In the genomic region with DNA sequence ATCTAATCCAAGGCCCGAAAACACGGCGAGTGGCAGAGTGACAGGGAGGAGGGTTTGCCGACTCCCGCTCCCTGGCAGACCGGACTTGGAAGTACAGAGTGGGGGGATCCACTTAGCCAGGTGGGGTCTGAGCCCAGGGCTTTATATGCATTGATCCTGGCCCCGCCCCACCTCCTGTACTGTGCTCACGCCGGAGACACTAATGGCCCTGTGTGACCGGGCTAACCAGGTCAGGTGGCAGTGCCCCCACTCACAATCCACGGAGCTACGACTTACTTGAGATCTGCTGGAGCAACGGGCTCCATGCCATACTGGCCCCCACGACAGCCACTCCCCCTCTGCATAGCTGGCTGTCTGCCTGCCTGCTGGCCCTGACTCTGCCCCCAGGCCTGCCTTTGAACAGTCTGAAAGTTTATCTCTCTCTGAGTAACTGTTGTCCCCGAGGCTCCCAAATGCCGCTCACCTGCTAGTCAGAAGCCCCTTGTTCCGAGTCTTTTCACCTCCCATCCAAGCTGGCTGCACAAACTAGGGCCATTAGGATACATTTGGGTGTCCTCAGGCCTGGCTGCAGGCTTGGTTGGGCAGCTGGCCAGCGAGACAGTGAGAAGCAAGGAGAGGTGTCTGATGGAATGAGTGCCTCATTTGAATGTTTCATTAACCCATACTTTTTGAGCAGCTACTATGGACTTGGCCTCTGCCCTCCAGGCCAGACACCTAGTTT, we compare ENCODE assay signal across 19 cellular contexts. TPM values are rescaled to one million over a fixed set of nuclear protein-coding genes. Genes with fewer than 3 reads are reported as not detected.
DNase-seq lines count a peak whose midpoint lies in the region; ATAC-seq and TF ChIP-seq lines count a peak whose summit lies in the region.
"Had no signal": no experiment of that assay in that cellular context is flagged by ENCODE, and none has a peak within 500 bp of the region (broad histone marks: within the 10 kb centered on the region; RNA-seq: fewer than 3 reads in every experiment).

No MANE protein-coding gene starts in this region.

- no peak overlapping the region for H4K91ac ChIP-seq in IMR-90 (ENCODE audit: insufficient read depth, low read depth, low read length)

- no peak overlapping the region for H3K4me2 ChIP-seq in IMR-90 (ENCODE audit: low read depth, low read length)

- no peak overlapping the region for H2BK15ac ChIP-seq in IMR-90 (ENCODE audit: low read depth, low read length)

- TF ChIP-seq POLR2A in IMR-90 (IDR thresholded peaks at IDR 0.05; ENCODE audit: low read depth, low read length), result no peak

- H3K9me3 Mint-ChIP-seq in T-helper 2 cell treated with Interferon-gamma antibody and Interleukin-4, amounts not matched to agents 5 μg/mL and 100 μg/mL, for 36 hours, result no peaks in the 10 kb centered on the region
- H3K9me3 Mint-ChIP-seq: effector memory CD8-positive, alpha-beta T cell; stimulated activated naive CD8-positive, alpha-beta T cell treated with anti-CD3 and anti-CD28 coated beads, Interleukin-15, Interleukin-2, amounts not matched to agents 100 ng/mL and 50 ng/mL, for 24 hours had no signal

- H3K79me1 ChIP-seq in IMR-90 (ENCODE audit: low read depth in 1 of 2, low read length in 2 of 2), result no peaks in the 10 kb centered on the region

- POLR2A ChIA-PET in IMR-90 (lab: Charles Lee; ENCODE audit: unreplicated experiment), result no interaction called here

- no peaks in the 10 kb centered on the region for H3K36me3 ChIP-seq in IMR-90 (ENCODE audit: control insufficient read depth, insufficient read depth, low read length)
- H3K36me3 ChIP-seq: upper lobe of right lung had no signal

- intact Hi-C loops in IMR-90 (cut with micrococcal nuclease), result no loop called here

- no peak overlapping the region for H3K4me3 ChIP-seq in IMR-90 (ENCODE audit: insufficient read depth, low read depth, low read length)
- H3K4me3 ChIP-seq: K562, upper lobe of right lung had no signal

- H4K8ac ChIP-seq in IMR-90 (ENCODE audit: low read depth in 2 of 2, low read length in 2 of 2), result no peak overlapping the region

- no peak overlapping the region for H2BK20ac ChIP-seq in IMR-90 (ENCODE audit: low read depth, low read length)

- no peak overlapping the region for H3K27ac Mint-ChIP-seq in T-helper 2 cell treated with Interferon-gamma antibody and Interleukin-4, amounts not matched to agents 5 μg/mL and 100 μg/mL, for 36 hours
- H3K27ac Mint-ChIP-seq: stimulated activated naive CD8-positive, alpha-beta T cell treated with anti-CD3 and anti-CD28 coated beads, Interleukin-15, Interleukin-2, amounts not matched to agents 100 ng/mL and 50 ng/mL, for 24 hours had no signal

- CTCF ChIA-PET in IMR-90 (lab: Yijun Ruan, JAX), result no interaction called here

- no peak overlapping the region for H3K18ac ChIP-seq in IMR-90 (ENCODE audit: low read depth, low read length)

- no peak for TF ChIP-seq RAD21 in IMR-90 (IDR thresholded peaks at IDR 0.05; ENCODE audit: low read length)

- H2AK5ac ChIP-seq in IMR-90 (ENCODE audit: low read depth, low read length), result no peak overlapping the region

- TF ChIP-seq CTCF in IMR-90 (conservative IDR thresholded peaks at IDR 0.05; ENCODE audit: low read depth, low read length), result no peak

- no peak overlapping the region for H3K56ac ChIP-seq in IMR-90 (ENCODE audit: extremely low read depth, insufficient read depth, low read length)

- dilution Hi-C loops in IMR-90 (cut with HindIII; ENCODE audit: low sequenced_read_pairs, unreplicated experiment), result no loop called here

- no peaks in the 10 kb centered on the region for H3K36me3 Mint-ChIP-seq in T-helper 2 cell treated with Interferon-gamma antibody and Interleukin-4, amounts not matched to agents 5 μg/mL and 100 μg/mL, for 36 hours (ENCODE audit: low read depth)

- H2BK5ac ChIP-seq in IMR-90 (ENCODE audit: low read depth, low read length, poor library complexity, severe bottlenecking), result no peak overlapping the region

- in situ Hi-C loops in IMR-90 (cut with MboI; ENCODE audit: low sequenced_read_pairs), result no loop called here

- H2AFZ ChIP-seq in IMR-90 (replicated peaks; ENCODE audit: low read length, poor library complexity), result peak overlapping the region; percentile 4

- no peak overlapping the region for H3K27ac ChIP-seq in IMR-90 (ENCODE audit: insufficient read depth, low read length)
- H3K27ac ChIP-seq: HL-60, upper lobe of right lung had no signal

- peaks cover 48% of the 10 kb centered on the region for H3K27me3 ChIP-seq in IMR-90 (ENCODE audit: control insufficient read depth, insufficient read depth, low read length)
- H3K27me3 ChIP-seq: upper lobe of right lung had no signal

- no TSS peak for BruUV-seq in IMR-90 (replicated peaks; lab: Mats Ljungman, UMichigan)

- H3K9me3 ChIP-seq in IMR-90 (ENCODE audit: control insufficient read depth, insufficient read depth, low read length), result no peaks in the 10 kb centered on the region
- H3K9me3 ChIP-seq: upper lobe of right lung had no signal

- H3K9me1 ChIP-seq in IMR-90 (ENCODE audit: insufficient read depth, low read length), result 0 out of 2 replicates have a peak, but pooled peaks cover 5% of the 10 kb centered on the region

- WGBS in IMR-90 (ENCODE audit: extremely low coverage in 2 of 2, insufficient read length in 1 of 2), 2 experiments, result 68% methylated on average over 12 of the region's 18 CpGs; no CpG with 5 or more reads in 1 of the 2 experiments

- peaks cover 2% of the 10 kb centered on the region; the same call in 1 of the 2 replicates for H3K4me1 ChIP-seq in IMR-90 (ENCODE audit: control insufficient read depth, insufficient read depth, low read length)

- no peak overlapping the region for H2BK120ac ChIP-seq in IMR-90 (ENCODE audit: low read depth, low read length)

- H3K4ac ChIP-seq in IMR-90 (ENCODE audit: low read depth, low read length), result no peak overlapping the region

- no peak overlapping the region for H3K23ac ChIP-seq in IMR-90 (ENCODE audit: low read depth, low read length)

- H4K5ac ChIP-seq in IMR-90 (ENCODE audit: low read depth, low read length), result no peak overlapping the region

- H3K27me3 Mint-ChIP-seq in T-helper 2 cell treated with Interferon-gamma antibody and Interleukin-4, amounts not matched to agents 5 μg/mL and 100 μg/mL, for 36 hours (ENCODE audit: low read depth), result peaks cover 14% of the 10 kb centered on the region
- H3K27me3 Mint-ChIP-seq: stimulated activated naive CD8-positive, alpha-beta T cell treated with anti-CD3 and anti-CD28 coated beads, Interleukin-15, Interleukin-2, amounts not matched to agents 100 ng/mL and 50 ng/mL, for 24 hours had no signal

- no peak overlapping the region for H3K9ac ChIP-seq in IMR-90 (ENCODE audit: low read depth, low read length)

- H3K4me1 Mint-ChIP-seq in T-helper 2 cell treated with Interferon-gamma antibody and Interleukin-4, amounts not matched to agents 5 μg/mL and 100 μg/mL, for 36 hours (ENCODE audit: low read depth), result no peaks in the 10 kb centered on the region

- no peak overlapping the region for H3K14ac ChIP-seq in IMR-90 (replicated peaks; ENCODE audit: low read depth, low read length)

- H3K4me3 Mint-ChIP-seq in T-helper 2 cell treated with Interferon-gamma antibody and Interleukin-4, amounts not matched to agents 5 μg/mL and 100 μg/mL, for 36 hours, result no peak overlapping the region
- H3K4me3 Mint-ChIP-seq: effector memory CD8-positive, alpha-beta T cell; stimulated activated naive CD8-positive, alpha-beta T cell treated with anti-CD3 and anti-CD28 coated beads, Interleukin-15, Interleukin-2, amounts not matched to agents 100 ng/mL and 50 ng/mL, for 24 hours had no signal

- no peaks in the 10 kb centered on the region for H4K20me1 ChIP-seq in IMR-90 (ENCODE audit: insufficient read depth, low read length)

- DNase-seq in IMR-90 (no peak), cerebellar cortex (ENCODE audit: low spot score) (peak; percentile 38), islet precursor cell (peak; percentile 76), renal cortical epithelial cell (ENCODE audit: low read depth) (peak; percentile 10)
- DNase-seq in activated T-cell treated with anti-CD3 and anti-CD28 coated beads, Interleukin-2, amount 50 U/mL, for 48 hours, result no peak
- no peak for DNase-seq in activated naive CD4-positive, alpha-beta T cell treated with Interleukin-2 at 50 U/mL for 16 hours
- DNase-seq in T-helper 2 cell treated with Interferon-gamma antibody and Interleukin-4, amounts not matched to agents 5 μg/mL and 100 μg/mL, for 36 hours (ENCODE audit: low spot score), result no peak
- DNase-seq: effector memory CD8-positive, alpha-beta T cell; NCI-H1930; stimulated activated CD4-positive, alpha-beta T cell treated with anti-CD3 and anti-CD28 coated beads, Interleukin-2, amount 100 ng/mL, for 24 hours; upper lobe of right lung had no signal

- no peak overlapping the region for H2AK9ac ChIP-seq in IMR-90 (replicated peaks; ENCODE audit: low read depth, low read length, poor library complexity)

- ATAC-seq in IMR-90 (ENCODE audit: low read depth) (peak; percentile 37; the same call in 1 of the 2 replicates), HG03025 (IDR thresholded peaks at IDR 0.05; ENCODE audit: low FRiP score, unreplicated experiment) (no peak)
- ATAC-seq: effector memory CD8-positive, alpha-beta T cell; HCT116; K562; upper lobe of right lung had no signal

TF ChIP-seq in IMR-90, 13 proteins besides CTCF, POLR2A, EP300 and RAD21:
- TF ChIP-seq MAFK (IDR thresholded peaks at IDR 0.05; ENCODE audit: low read depth, low read length), result no peak

RNA-seq across cellular contexts. Expression of a gene that starts 28.0 kb away (rescaled TPM):
- total RNA-seq in IMR-90 (2012; rRNA removed) (under 0.01 TPM in 1 of 2 replicates, not detected in the other), renal cortical epithelial cell (0.10 TPM in 1 of 2 replicates, not detected in the other)
- polyA plus RNA-seq in IMR-90 (2012; rRNA removed), result 0.03 TPM in 2 replicates
- 0.08 TPM in 1 of 2 replicates, not detected in the other for polyA plus RNA-seq in IMR-90 (2012; cell fraction: cytosol; rRNA removed)
- 0.08 and 0.10 TPM in 2 replicates for polyA plus RNA-seq in IMR-90 (2012; cell fraction: nucleus; rRNA removed; ENCODE audit: low replicate concordance)
- total RNA-seq: glomerular endothelial cell, K562, upper lobe of right lung had no signal

RNA-seq across cellular contexts. Expression of a gene that starts 41.6 kb away (rescaled TPM):
- total RNA-seq in IMR-90 (2012; rRNA removed) (15.6 and 17.0 TPM in 2 replicates), renal cortical epithelial cell (59.3 and 62.7 TPM in 2 replicates)
- 31.9 and 35.0 TPM in 2 replicates for polyA plus RNA-seq in IMR-90 (2012; rRNA removed)
- polyA plus RNA-seq in IMR-90 (2012; cell fraction: cytosol; rRNA removed), result 22.4 and 29.6 TPM in 2 replicates
- polyA plus RNA-seq in IMR-90 (2012; cell fraction: nucleus; rRNA removed; ENCODE audit: low replicate concordance), result 207 and 453 TPM in 2 replicates

RNA-seq across cellular contexts. Expression of a gene that starts 46.1 kb away (rescaled TPM):
- 2.2 and 3.2 TPM in 2 replicates for total RNA-seq in IMR-90 (2012; rRNA removed)
- polyA plus RNA-seq in IMR-90 (2012; rRNA removed), result 6.0 and 6.6 TPM in 2 replicates
- 1.7 and 5.8 TPM in 2 replicates for polyA plus RNA-seq in IMR-90 (2012; cell fraction: cytosol; rRNA removed)
- polyA plus RNA-seq in IMR-90 (2012; cell fraction: nucleus; rRNA removed; ENCODE audit: low replicate concordance), result 61.3 and 69.4 TPM in 2 replicates
- 28.3 and 250 TPM in 2 replicates for total RNA-seq in renal cortical epithelial cell

RNA-seq across cellular contexts. Expression of a gene that starts 56.0 kb away (rescaled TPM):
- total RNA-seq in IMR-90 (2012; rRNA removed) (not detected in 2 replicates), renal cortical epithelial cell (0.17 and 0.99 TPM in 2 replicates)
- 0.09 TPM in 1 of 2 replicates, not detected in the other for polyA plus RNA-seq in IMR-90 (2012; rRNA removed)
- 0.07 TPM in 1 of 2 replicates, not detected in the other for polyA plus RNA-seq in IMR-90 (2012; cell fraction: cytosol; rRNA removed)
- polyA plus RNA-seq in IMR-90 (2012; cell fraction: nucleus; rRNA removed; ENCODE audit: low replicate concordance), result 0.07 TPM in 1 of 2 replicates, not detected in the other
- total RNA-seq: osteoblast, skeletal muscle tissue had no signal
- polyA plus RNA-seq: K562 had no signal

Comparison
In these comparisons a context has a peak if more than half of its experiments do, and no peak if none do; other contexts are left out.
1. DNase-seq: peak in cerebellar cortex (single experiment), islet precursor cell (single experiment) and renal cortical epithelial cell (single experiment); none in IMR-90 (single experiment), activated T-cell treated with anti-CD3 and anti-CD28 coated beads, Interleukin-2, amount 50 U/mL, for 48 hours (0 of 2), activated naive CD4-positive, alpha-beta T cell treated with Interleukin-2 at 50 U/mL for 16 hours (single experiment) and T-helper 2 cell treated with Interferon-gamma antibody and Interleukin-4, amounts not matched to agents 5 μg/mL and 100 μg/mL, for 36 hours (single experiment).